In genomic region chr4:153919667-153920066, GRCh38 we compare ENCODE assay signal across 27 cellular contexts.
"Had no signal": no experiment of that assay in that cellular context is flagged by ENCODE, and none has a peak within 500 bp of the region (broad histone marks: within the 10 kb centered on the region; RNA-seq: fewer than 3 reads in every experiment).

No MANE protein-coding gene starts in this region.

- H3K4me1 ChIP-seq: gastroesophageal sphincter, pancreas, prostate gland, sigmoid colon, testis had no signal

- DNase-seq: activated CD4-positive, alpha-beta T cell treated with anti-CD3 and anti-CD28 coated beads for 36 hours; activated CD4-positive, CD25-positive, alpha-beta regulatory T cell; activated CD8-positive, alpha-beta memory T cell treated with anti-CD3 and anti-CD28 coated beads, Interleukin-2, amount 10 ng/mL, durations not matched to agents 7 days and 5 days; activated CD8-positive, alpha-beta T cell treated with anti-CD3 and anti-CD28 coated beads, Interleukin-2, amount 10 ng/mL, durations not matched to agents 7 days and 5 days; activated naive CD8-positive, alpha-beta T cell treated with anti-CD3 and anti-CD28 coated beads, Interleukin-2, amount 50 U/mL, for 24 hours; activated T-cell treated with anti-CD3 and anti-CD28 coated beads, Interleukin-2, amount 50 U/mL, for 48 hours; cerebellar nuclear complex; dorsolateral prefrontal cortex; effector memory CD4-positive, alpha-beta T cell; erythroblast; islet precursor cell; mammary epithelial cell; midbrain; naive thymus-derived CD4-positive, alpha-beta T cell; nucleus accumbens; pancreas; retina; sigmoid colon; stimulated activated naive CD4-positive, alpha-beta T cell; T-cell; testis; trophoblast cell had no signal

- H3K27me3 ChIP-seq: cardiac muscle cell, dorsolateral prefrontal cortex, gastroesophageal sphincter, hepatocyte, pancreas, sigmoid colon, testis had no signal

- H3K79me2 ChIP-seq: hepatocyte had no signal

- H3K9me3 ChIP-seq: gastroesophageal sphincter, pancreas, prostate gland, sigmoid colon, testis had no signal

- H3K4me2 ChIP-seq: hepatocyte had no signal

- H3K36me3 ChIP-seq: cardiac muscle cell, gastroesophageal sphincter, pancreas, prostate gland, sigmoid colon had no signal

- H3K4me3 ChIP-seq: cardiac muscle cell, coronary artery, dorsolateral prefrontal cortex, gastroesophageal sphincter, hepatocyte, pancreas, prostate gland, sigmoid colon, testis had no signal

- ATAC-seq: activated CD4-positive, alpha-beta T cell treated with anti-CD3 and anti-CD28 coated beads for 36 hours; activated CD8-positive, alpha-beta memory T cell treated with anti-CD3 and anti-CD28 coated beads, Interleukin-2, amount 10 ng/mL, durations not matched to agents 7 days and 5 days; activated CD8-positive, alpha-beta T cell treated with anti-CD3 and anti-CD28 coated beads, Interleukin-2, amount 10 ng/mL, durations not matched to agents 7 days and 5 days; activated naive CD8-positive, alpha-beta T cell treated with anti-CD3 and anti-CD28 coated beads, Interleukin-2, amount 50 U/mL, for 24 hours; gastroesophageal sphincter; naive thymus-derived CD4-positive, alpha-beta T cell; pancreas; T-cell had no signal

- H3K27ac ChIP-seq: cardiac muscle cell, coronary artery, dorsolateral prefrontal cortex, gastroesophageal sphincter, hepatocyte, pancreas, prostate gland, sigmoid colon, testis had no signal

- H2AFZ ChIP-seq: hepatocyte had no signal
